ENCODE assay signal across 31 cellular contexts in genomic region chr20:1405801-1406200, GRCh38.
"Had no signal": no experiment of that assay in that cellular context is flagged by ENCODE, and none has a peak within 500 bp of the region (broad histone marks: within the 10 kb centered on the region; RNA-seq: fewer than 3 reads in every experiment).

No MANE protein-coding gene starts in this region.

- H3K36me3 ChIP-seq: left ventricle myocardium inferior, pancreas, prostate gland, stomach, thyroid gland, transverse colon, upper lobe of left lung had no signal

- H3K4me1 Mint-ChIP-seq: immature natural killer cell; nephron; neural crest cell; stimulated activated naive B cell treated with anti-CD40 and anti-IgM and Interleukin-4, amounts not matched to agents 10 μg/mL and 1 μg/mL and 100 μg/mL, for 72 hours had no signal

- DNase-seq: hypothalamus; immature natural killer cell; kidney; left ventricle myocardium inferior; midbrain; naive thymus-derived CD8-positive, alpha-beta T cell; nucleus accumbens; pancreas; posterior cingulate gyrus; retina; right cardiac atrium; stimulated activated CD4-positive, alpha-beta T cell treated with anti-CD3 and anti-CD28 coated beads, Interleukin-12 subunit alpha, Interleukin-12 subunit beta, amount 100 ng/mL, for 4 hours; stimulated activated CD4-positive, alpha-beta T cell treated with anti-CD3 and anti-CD28 coated beads, Interleukin-15, amount 100 ng/mL, for 24 hours; stimulated activated CD4-positive, alpha-beta T cell treated with anti-CD3 and anti-CD28 coated beads, Interleukin-2, amount 100 ng/mL, for 24 hours; stimulated activated CD4-positive, alpha-beta T cell treated with anti-CD3 and anti-CD28 coated beads, Interleukin-4, amount 100 ng/mL, for 1 hour; stimulated activated naive B cell treated with anti-CD40 and anti-IgM and Interleukin-4, amounts not matched to agents 10 μg/mL and 1 μg/mL and 100 μg/mL, for 72 hours; stimulated activated naive CD8-positive, alpha-beta T cell treated with anti-CD3 and anti-CD28 coated beads, Interleukin-15, Interleukin-2, amounts not matched to agents 100 U/mL and 50 U/mL, for 24 hours; stomach; testis; thyroid gland; transverse colon; upper lobe of left lung had no signal

- ATAC-seq: naive thymus-derived CD8-positive, alpha-beta T cell; pancreas; right cardiac atrium; sciatic nerve; stimulated activated naive B cell treated with anti-CD40 and anti-IgM and Interleukin-4, amounts not matched to agents 10 μg/mL and 1 μg/mL and 100 μg/mL, for 72 hours; stimulated activated naive CD8-positive, alpha-beta T cell treated with anti-CD3 and anti-CD28 coated beads, Interleukin-15, Interleukin-2, amounts not matched to agents 100 U/mL and 50 U/mL, for 24 hours had no signal

- H3K4me3 Mint-ChIP-seq: immature natural killer cell; memory B cell; naive thymus-derived CD8-positive, alpha-beta T cell; nephron; neural crest cell; stimulated activated naive B cell treated with anti-CD40 and anti-IgM and Interleukin-4, amounts not matched to agents 10 μg/mL and 1 μg/mL and 100 μg/mL, for 72 hours had no signal

- H3K27me3 ChIP-seq: pancreas, testis, thyroid gland, transverse colon, upper lobe of left lung had no signal

- H3K4me3 ChIP-seq: left ventricle myocardium inferior, lung, pancreas, prostate gland, skin epidermis, stomach, testis, thyroid gland, transverse colon, upper lobe of left lung had no signal

- H3K27ac ChIP-seq: left ventricle myocardium inferior, pancreas, prostate gland, skin epidermis, stomach, testis, thyroid gland, transverse colon, upper lobe of left lung had no signal

- H3K4me1 ChIP-seq: left ventricle myocardium inferior, pancreas, prostate gland, testis, thyroid gland, upper lobe of left lung had no signal

- H3K27ac Mint-ChIP-seq: immature natural killer cell; memory B cell; naive thymus-derived CD8-positive, alpha-beta T cell; nephron; stimulated activated naive B cell treated with anti-CD40 and anti-IgM and Interleukin-4, amounts not matched to agents 10 μg/mL and 1 μg/mL and 100 μg/mL, for 72 hours had no signal

- H3K27me3 Mint-ChIP-seq: stimulated activated naive B cell treated with anti-CD40 and anti-IgM and Interleukin-4, amounts not matched to agents 10 μg/mL and 1 μg/mL and 100 μg/mL, for 72 hours had no signal

- H3K9me3 ChIP-seq: pancreas, prostate gland, stomach, testis, thyroid gland, transverse colon, upper lobe of left lung had no signal

- FAIRE-seq: islet of Langerhans, kidney, pancreas, urothelium cell line had no signal

- H3K9me3 Mint-ChIP-seq: immature natural killer cell; memory B cell; stimulated activated naive B cell treated with anti-CD40 and anti-IgM and Interleukin-4, amounts not matched to agents 10 μg/mL and 1 μg/mL and 100 μg/mL, for 72 hours had no signal
